In genomic region chr7:55018361-55019328, GRCh38 we compare ENCODE assay signal across 8 cellular contexts.
A peak's percentile ranks its signal among the peaks of the same experiment; 100 is the strongest.
DNase-seq lines count a peak whose midpoint lies in the region; ATAC-seq and TF ChIP-seq lines count a peak whose summit lies in the region.

TSS of gene EGFR (plus strand) at chr7:55019017. CDS start at chr7:55019278, 261 bp downstream.

- in situ Hi-C loops in T47D (cut with HindIII; ENCODE audit: low pct_unique_long_range_greater_than_20kb, low sequenced_read_pairs), result no loop called here

- ATAC-seq in GM21367 (IDR thresholded peaks at IDR 0.05; ENCODE audit: unreplicated experiment) (no peak), GM21786 (IDR thresholded peaks at IDR 0.05; ENCODE audit: unreplicated experiment) (no peak)

- no peak for TF ChIP-seq CTCF in LNCaP clone FGC (IDR thresholded peaks at IDR 0.05; ENCODE audit: control insufficient read depth, extremely low read depth, insufficient read depth)
- no peak for TF ChIP-seq CTCF in retinal pigment epithelial cell (conservative IDR thresholded peaks at IDR 0.05; ENCODE audit: low read depth, low read length)

- H3K4me1 ChIP-seq in iPS-15b (ENCODE audit: control insufficient read depth, insufficient read depth, low read length), result no peaks in the 10 kb centered on the region

- H3K9me3 ChIP-seq in iPS-15b (ENCODE audit: control insufficient read depth, insufficient read depth, low read length), result no peaks in the 10 kb centered on the region

- H3K36me3 ChIP-seq in iPS-15b (ENCODE audit: control insufficient read depth, insufficient read depth, low read length), result no peaks in the 10 kb centered on the region

- H3K27me3 ChIP-seq in iPS-15b (ENCODE audit: control insufficient read depth, insufficient read depth, low read length), result peaks cover 68% of the 10 kb centered on the region

- H3K9ac ChIP-seq in iPS-15b (ENCODE audit: low read depth, low read length), result peak within 1 kb of the TSS; percentile 37

- H3K4me3 ChIP-seq in LNCaP clone FGC (ENCODE audit: low read depth, low read length), result peak within 1 kb of the TSS; percentile 70
- H3K4me3 ChIP-seq in iPS-15b (ENCODE audit: low read depth, low read length), result peak within 1 kb of the TSS; percentile 56
- H3K4me3 ChIP-seq in retinal pigment epithelial cell (ENCODE audit: low read length), result peak within 1 kb of the TSS; percentile 72

- peak; percentile 13 for DNase-seq in DMS53 treated with DMSO at 0.1 percent for 48 hours (lab: John Stamatoyannopoulos, UW; ENCODE audit: unreplicated experiment)
- DNase-seq in LNCaP clone FGC (ENCODE audit: low read depth), result peak; percentile 32
- DNase-seq in T47D (ENCODE audit: low read depth in 1 of 2, low spot score in 1 of 2), result peak; percentile 79 to 87
- DNase-seq in retinal pigment epithelial cell (ENCODE audit: low read depth), result peak; percentile 25
- DNase-seq in stimulated activated CD4-positive, alpha-beta T cell treated with anti-CD3 and anti-CD28 coated beads, Interleukin-4, amount 100 ng/mL, for 4 hours, result no peak

Comparison
In these comparisons a context has a peak if more than half of its experiments do, and no peak if none do; other contexts are left out.
1. DNase-seq: peak in DMS53 treated with DMSO at 0.1 percent for 48 hours (single experiment), LNCaP clone FGC (single experiment), T47D (2 of 2) and retinal pigment epithelial cell (single experiment); none in stimulated activated CD4-positive, alpha-beta T cell treated with anti-CD3 and anti-CD28 coated beads, Interleukin-4, amount 100 ng/mL, for 4 hours (0 of 2).
2. Peak in every context shown above with its lines, with median percentiles within 50 percentile points of each other: H3K4me3 ChIP-seq.